Comparison of ENCODE assay signal across 9 cellular contexts in genomic region chr7:134293029-134293740, GRCh38. TPM values are rescaled to one million over a fixed set of nuclear protein-coding genes. Genes with fewer than 3 reads are reported as not detected.
DNase-seq lines count a peak whose midpoint lies in the region; ATAC-seq, FAIRE-seq and TF ChIP-seq lines count a peak whose summit lies in the region.
"Had no signal": no experiment of that assay in that cellular context is flagged by ENCODE, and none has a peak within 500 bp of the region (broad histone marks: within the 10 kb centered on the region; RNA-seq: fewer than 3 reads in every experiment).

No MANE protein-coding gene starts in this region.

- ATAC-seq in GM18858 (IDR thresholded peaks at IDR 0.05; ENCODE audit: unreplicated experiment): peak; percentile 100
- peak; percentile 100 for ATAC-seq in HG02623 (IDR thresholded peaks at IDR 0.05; ENCODE audit: unreplicated experiment)
- ATAC-seq in memory B cell (ENCODE audit: low read depth): peak; percentile 100

- peaks cover 12% of the 10 kb centered on the region for H3K4me1 ChIP-seq in HAP-1

- peaks cover 13% of the 10 kb centered on the region for H3K4me1 Mint-ChIP-seq in memory B cell

- no peaks in the 10 kb centered on the region for H3K27me3 ChIP-seq in HAP-1 (ENCODE audit: low read depth)

- H3K9me3 Mint-ChIP-seq in memory B cell: no peaks in the 10 kb centered on the region

- no peak for TF ChIP-seq CTCF in D721Med (IDR thresholded peaks at IDR 0.05; ENCODE audit: insufficient read depth, missing control alignments)

- no peak overlapping the region for H3K4me3 ChIP-seq in HAP-1

- no peak for FAIRE-seq in D721Med (lab: Jason Lieb, UNC)

- peak overlapping the region; percentile 87 for H3K27ac Mint-ChIP-seq in memory B cell

- peak overlapping the region; percentile 35 for H3K4me3 Mint-ChIP-seq in memory B cell

- DNase-seq in MV-4-11 (lab: John Stamatoyannopoulos, UW): peak; percentile 98
- peak; percentile 29 to 47 for DNase-seq in memory B cell (ENCODE audit: low spot score in 2 of 2)
- DNase-seq in D721Med (ENCODE audit: insufficient read length, low spot score): no peak
- DNase-seq in ecto neural progenitor cell (ENCODE audit: low spot score): no peak
- no peak for DNase-seq in occipital lobe (lab: John Stamatoyannopoulos, UW)
- DNase-seq in HAP-1 (ENCODE audit: low spot score in 2 of 2): no peak
- DNase-seq: kidney glomerular epithelial cell had no signal

- in situ Hi-C loops in HAP-1 (cut with MboI; ENCODE audit: low sequenced_read_pairs): no loop called here

- peaks cover 13% of the 10 kb centered on the region for H3K36me3 Mint-ChIP-seq in memory B cell

- no peaks in the 10 kb centered on the region for H3K9me3 ChIP-seq in HAP-1

- H3K27me3 Mint-ChIP-seq in memory B cell: no peaks in the 10 kb centered on the region

- H3K36me3 ChIP-seq in HAP-1 (replicated peaks): peaks cover 6% of the 10 kb centered on the region

RNA-seq across cellular contexts. Expression of gene SLC35B4, which starts 23.5 kb away (rescaled TPM):
- 27.9 TPM for total RNA-seq in occipital lobe

Comparison
In these comparisons a context has a peak if more than half of its experiments do, and no peak if none do; other contexts are left out.
1. DNase-seq: peak in MV-4-11 (single experiment) and memory B cell (2 of 2); none in D721Med (single experiment), ecto neural progenitor cell (single experiment), occipital lobe (single experiment) and HAP-1 (0 of 2).
2. Peak in every context shown above with its lines, with median percentiles within 50 percentile points of each other: ATAC-seq.